ENCODE assay signal across 11 cellular contexts in genomic region chr15:77546050-77546501, GRCh38.
DNase-seq lines count a peak whose midpoint lies in the region; ATAC-seq, FAIRE-seq and TF ChIP-seq lines count a peak whose summit lies in the region.
"Had no signal": no experiment of that assay in that cellular context is flagged by ENCODE, and none has a peak within 500 bp of the region (broad histone marks: within the 10 kb centered on the region; RNA-seq: fewer than 3 reads in every experiment).

No MANE protein-coding gene starts in this region.

- no peaks in the 10 kb centered on the region for H3K9me3 ChIP-seq in upper lobe of right lung
- H3K9me3 ChIP-seq: HAP-1, prostate gland had no signal

- ATAC-seq in upper lobe of right lung (no peak), HG03439 (IDR thresholded peaks at IDR 0.05; ENCODE audit: unreplicated experiment) (no peak)

- FAIRE-seq in HTR-8/SVneo (lab: Jason Lieb, UNC): peak; percentile 92

- intact Hi-C loops in upper lobe of right lung (cut with DNase I): loop anchor here (10.0 kb wide), 1 partner anchor 511 kb away; no protein-coding TSS in a partner anchor

- TF ChIP-seq CTCF in upper lobe of right lung (IDR thresholded peaks at IDR 0.05): no peak

- H3K36me3 ChIP-seq in upper lobe of right lung: no peaks in the 10 kb centered on the region
- H3K36me3 ChIP-seq: HAP-1, prostate gland had no signal

- H3K4me1 ChIP-seq in upper lobe of right lung: peaks cover 16% of the 10 kb centered on the region
- H3K4me1 ChIP-seq: prostate gland had no signal

- DNase-seq in COLO829 (ENCODE audit: low spot score): peak; percentile 69
- DNase-seq in HTR-8/SVneo (ENCODE audit: insufficient read length, low spot score): peak; percentile 75
- peak; percentile 97 for DNase-seq in amniotic epithelial cell (ENCODE audit: low read depth)
- DNase-seq in lung microvascular endothelial cell (ENCODE audit: low read depth in 2 of 2): peak; percentile 13 to 38
- DNase-seq in upper lobe of right lung: no peak
- DNase-seq in stimulated activated CD4-positive, alpha-beta T cell treated with anti-CD3 and anti-CD28 coated beads, Interleukin-4, amount 100 ng/mL, for 1 hour: no peak
- no peak for DNase-seq in NCI-H2171 (lab: John Stamatoyannopoulos, UW)
- DNase-seq: NCI-H1092 treated with DMSO at 0.1 percent for 48 hours had no signal

- H3K27me3 ChIP-seq in upper lobe of right lung: no peaks in the 10 kb centered on the region

- no peak overlapping the region for H3K4me3 ChIP-seq in upper lobe of right lung
- H3K4me3 ChIP-seq: HAP-1, prostate gland had no signal

- no peak overlapping the region for H3K27ac ChIP-seq in upper lobe of right lung
- H3K27ac ChIP-seq: prostate gland had no signal

Comparison
In these comparisons a context has a peak if more than half of its experiments do, and no peak if none do; other contexts are left out.
1. DNase-seq: peak in COLO829 (single experiment), HTR-8/SVneo (single experiment), amniotic epithelial cell (single experiment) and lung microvascular endothelial cell (2 of 2); none in upper lobe of right lung (single experiment), stimulated activated CD4-positive, alpha-beta T cell treated with anti-CD3 and anti-CD28 coated beads, Interleukin-4, amount 100 ng/mL, for 1 hour (single experiment) and NCI-H2171 (single experiment).